15 cellular contexts compared by ENCODE assay signal in the genomic region with DNA sequence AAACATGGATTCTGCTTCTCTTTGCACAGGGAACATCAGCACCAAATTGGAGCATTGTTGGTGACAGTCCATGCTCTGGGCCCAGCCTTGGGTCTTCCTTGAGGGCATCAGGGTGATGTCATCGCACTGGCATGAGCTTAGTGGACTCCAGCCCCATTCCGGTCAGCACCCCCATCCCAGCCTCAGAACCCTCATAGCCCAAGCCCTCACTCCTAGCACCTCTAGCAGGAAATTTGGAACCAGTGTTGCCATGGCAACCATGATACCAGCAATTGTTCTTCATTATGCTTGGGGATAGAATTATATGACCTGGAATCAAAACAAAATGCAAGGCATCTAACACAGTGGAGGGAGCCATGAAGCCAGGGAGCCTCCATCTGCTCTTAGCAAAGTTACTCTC.
"Had no signal": no experiment of that assay in that cellular context is flagged by ENCODE, and none has a peak within 500 bp of the region (broad histone marks: within the 10 kb centered on the region; RNA-seq: fewer than 3 reads in every experiment).

No MANE protein-coding gene starts in this region.

- H3K36me3 ChIP-seq: brain microvascular endothelial cell, heart right ventricle, suprapubic skin had no signal

- H3K4me3 ChIP-seq: heart right ventricle, mucosa of descending colon, psoas muscle, suprapubic skin had no signal

- H3K27ac ChIP-seq: brain microvascular endothelial cell, foreskin keratinocyte, heart right ventricle, psoas muscle, suprapubic skin, VCaP had no signal

- H3K4me1 ChIP-seq: heart right ventricle, psoas muscle, suprapubic skin had no signal

- DNase-seq: activated CD4-positive, alpha-beta memory T cell treated with anti-CD3 and anti-CD28 coated beads for 36 hours; activated gamma-delta T cell; activated T-cell treated with anti-CD3 and anti-CD28 coated beads, Interleukin-2, amount 50 U/mL, for 4 hours; brain microvascular endothelial cell; foreskin keratinocyte; heart right ventricle; mucosa of descending colon; natural killer cell; psoas muscle; stimulated activated CD4-positive, alpha-beta T cell treated with anti-CD3 and anti-CD28 coated beads, Interleukin-2, amount 100 ng/mL, for 24 hours; stimulated activated naive CD4-positive, alpha-beta T cell had no signal

- ATAC-seq: activated T-cell treated with anti-CD3 and anti-CD28 coated beads, Interleukin-2, amount 50 U/mL, for 4 hours; foreskin keratinocyte; heart right ventricle; left lobe of liver; mucosa of descending colon; natural killer cell; psoas muscle; sciatic nerve had no signal

- H3K9me3 ChIP-seq: heart right ventricle, mucosa of descending colon, psoas muscle, suprapubic skin had no signal
